9 cellular contexts compared by ENCODE assay signal in the genomic region with DNA sequence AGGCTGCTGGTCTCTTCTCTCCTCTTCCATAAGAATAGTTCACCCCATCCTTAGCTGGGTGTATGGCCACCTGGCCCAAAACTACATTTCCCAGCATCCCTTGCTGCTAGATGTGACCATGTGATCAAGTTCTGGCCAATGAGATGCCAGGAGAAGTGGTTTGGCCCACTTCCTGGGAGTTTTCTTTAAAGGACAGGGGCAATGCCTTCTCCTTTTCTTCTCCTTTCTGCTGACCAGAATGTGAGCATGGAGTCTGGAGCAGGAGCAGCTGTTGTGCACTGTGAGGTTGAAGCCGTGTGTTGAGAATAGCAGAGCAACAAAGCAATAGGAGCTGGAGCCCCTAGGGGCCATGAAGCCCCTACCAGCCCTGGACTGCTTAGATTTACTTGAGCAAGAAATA. TPM values are rescaled to one million over a fixed set of nuclear protein-coding genes. Genes with fewer than 3 reads are reported as not detected.
DNase-seq lines count a peak whose midpoint lies in the region; ATAC-seq and TF ChIP-seq lines count a peak whose summit lies in the region.
"Had no signal": no experiment of that assay in that cellular context is flagged by ENCODE, and none has a peak within 500 bp of the region (broad histone marks: within the 10 kb centered on the region; RNA-seq: fewer than 3 reads in every experiment).

No MANE protein-coding gene starts in this region.

- H3K4me3 ChIP-seq in CD4-positive, CD25-positive, alpha-beta regulatory T cell (ENCODE audit: low read depth, low read length) = no peak overlapping the region
- H3K4me3 ChIP-seq in endodermal cell (ENCODE audit: low read length) = no peak overlapping the region

- peak overlapping the region in 2 of 3 donors; percentile 86 to 88 for H3K27ac Mint-ChIP-seq in CD4-positive, CD25-positive, alpha-beta regulatory T cell
- no peak overlapping the region for H3K27ac Mint-ChIP-seq in activated CD4-positive, alpha-beta memory T cell treated with anti-CD3 and anti-CD28 coated beads for 36 hours
- peak overlapping the region; percentile 31 for H3K27ac Mint-ChIP-seq in endodermal cell
- H3K27ac Mint-ChIP-seq: IgD-negative memory B cell had no signal

- no peaks in the 10 kb centered on the region for H3K27me3 Mint-ChIP-seq in CD4-positive, CD25-positive, alpha-beta regulatory T cell
- no peaks in the 10 kb centered on the region for H3K27me3 Mint-ChIP-seq in activated CD4-positive, alpha-beta memory T cell treated with anti-CD3 and anti-CD28 coated beads for 36 hours
- peaks cover 15% of the 10 kb centered on the region for H3K27me3 Mint-ChIP-seq in endodermal cell (ENCODE audit: insufficient read depth)

- H3K27ac ChIP-seq in CD4-positive, CD25-positive, alpha-beta regulatory T cell (ENCODE audit: insufficient read depth, low read length, poor library complexity, severe bottlenecking) = no peak overlapping the region
- no peak overlapping the region for H3K27ac ChIP-seq in endodermal cell (ENCODE audit: low read depth, low read length)

- peak; percentile 45 to 86 (median 63) for DNase-seq in CD4-positive, CD25-positive, alpha-beta regulatory T cell
- DNase-seq in NCI-H460 (ENCODE audit: extremely low read depth, low read depth) (peak; percentile 85), endodermal cell (peak; percentile 90), middle frontal gyrus (ENCODE audit: extremely low spot score, low spot score) (peak; percentile 83), superior temporal gyrus (ENCODE audit: extremely low spot score) (peak; percentile 91)
- peak; percentile 76 for DNase-seq in activated CD4-positive, alpha-beta memory T cell treated with anti-CD3 and anti-CD28 coated beads for 36 hours

- CTCF ChIA-PET in activated CD4-positive, alpha-beta memory T cell treated with anti-CD3 and anti-CD28 coated beads for 36 hours (lab: Charles Lee) = interaction anchor here (0.7 to 2.3 kb wide), 8 partner anchors 13 to 445 kb away, joined by 3 to 7 read pairs (median 4); no protein-coding TSS in a partner anchor

- no peaks in the 10 kb centered on the region for H3K9me3 ChIP-seq in CD4-positive, CD25-positive, alpha-beta regulatory T cell (ENCODE audit: control insufficient read depth in 2 of 2, low read length in 2 of 2)
- H3K9me3 ChIP-seq in endodermal cell (ENCODE audit: control insufficient read depth, low read length) = no peaks in the 10 kb centered on the region

- peak; percentile 40 for TF ChIP-seq CTCF in endodermal cell (conservative IDR thresholded peaks at IDR 0.05)

- POLR2A ChIA-PET in activated CD4-positive, alpha-beta memory T cell treated with anti-CD3 and anti-CD28 coated beads for 36 hours (lab: Charles Lee) = interaction anchor here (3.1 kb wide), 1 partner anchor 13 kb away, joined by 12 read pairs; no protein-coding TSS in a partner anchor

- intact Hi-C loops in activated CD4-positive, alpha-beta memory T cell treated with anti-CD3 and anti-CD28 coated beads for 36 hours (cut with micrococcal nuclease) = no loop called here

- H3K27me3 ChIP-seq in CD4-positive, CD25-positive, alpha-beta regulatory T cell (ENCODE audit: control insufficient read depth, insufficient read depth, low read length) = no peaks in the 10 kb centered on the region
- no peaks in the 10 kb centered on the region for H3K27me3 ChIP-seq in endodermal cell (ENCODE audit: control insufficient read depth, insufficient read depth, low read length, poor library complexity, severe bottlenecking)

- no peaks in the 10 kb centered on the region for H3K36me3 Mint-ChIP-seq in CD4-positive, CD25-positive, alpha-beta regulatory T cell
- H3K36me3 Mint-ChIP-seq in activated CD4-positive, alpha-beta memory T cell treated with anti-CD3 and anti-CD28 coated beads for 36 hours = no peaks in the 10 kb centered on the region
- no peaks in the 10 kb centered on the region for H3K36me3 Mint-ChIP-seq in endodermal cell (ENCODE audit: low read depth)
- H3K36me3 Mint-ChIP-seq: IgD-negative memory B cell had no signal

- ATAC-seq in CD4-positive, CD25-positive, alpha-beta regulatory T cell (ENCODE audit: low read depth in 2 of 2) = peak; percentile 24 to 65
- ATAC-seq in GM21528 (IDR thresholded peaks at IDR 0.05; ENCODE audit: low FRiP score, unreplicated experiment) = peak; percentile 49
- no peak for ATAC-seq in GM21381 (IDR thresholded peaks at IDR 0.05; ENCODE audit: unreplicated experiment)

- no peak overlapping the region for H3K9ac ChIP-seq in endodermal cell (ENCODE audit: extremely low read depth, low read length, poor library complexity, severe bottlenecking)

- H3K9me3 Mint-ChIP-seq in CD4-positive, CD25-positive, alpha-beta regulatory T cell = peaks cover 0 to 1% (median 0%) of the 10 kb centered on the region in 7 donors
- H3K9me3 Mint-ChIP-seq in activated CD4-positive, alpha-beta memory T cell treated with anti-CD3 and anti-CD28 coated beads for 36 hours = no peaks in the 10 kb centered on the region
- no peaks in the 10 kb centered on the region for H3K9me3 Mint-ChIP-seq in endodermal cell

- H3K36me3 ChIP-seq in CD4-positive, CD25-positive, alpha-beta regulatory T cell (ENCODE audit: control insufficient read depth, insufficient read depth, low read length) = no peaks in the 10 kb centered on the region
- no peaks in the 10 kb centered on the region for H3K36me3 ChIP-seq in endodermal cell (ENCODE audit: control insufficient read depth, insufficient read depth, low read length)

- peak overlapping the region in 2 of 4 donors; percentile 57 to 62 for H3K4me3 Mint-ChIP-seq in CD4-positive, CD25-positive, alpha-beta regulatory T cell
- H3K4me3 Mint-ChIP-seq in activated CD4-positive, alpha-beta memory T cell treated with anti-CD3 and anti-CD28 coated beads for 36 hours = no peak overlapping the region
- no peak overlapping the region for H3K4me3 Mint-ChIP-seq in endodermal cell
- H3K4me3 Mint-ChIP-seq: IgD-negative memory B cell had no signal

- WGBS in endodermal cell (ENCODE audit: insufficient coverage in 1 of 2, insufficient read length in 1 of 2), 2 experiments = 67 to 86% methylated on average over 1 of the region's 1 CpG

- H3K4me1 ChIP-seq in CD4-positive, CD25-positive, alpha-beta regulatory T cell (ENCODE audit: control insufficient read depth, insufficient read depth, low read length, poor library complexity, severe bottlenecking) = peaks cover 37% of the 10 kb centered on the region
- H3K4me1 ChIP-seq in endodermal cell (ENCODE audit: control insufficient read depth, insufficient read depth, low read length) = no peaks in the 10 kb centered on the region

- peaks cover 16 to 77% (median 37%) of the 10 kb centered on the region in 4 donors for H3K4me1 Mint-ChIP-seq in CD4-positive, CD25-positive, alpha-beta regulatory T cell
- H3K4me1 Mint-ChIP-seq in activated CD4-positive, alpha-beta memory T cell treated with anti-CD3 and anti-CD28 coated beads for 36 hours (ENCODE audit: low read depth) = peaks cover 53% of the 10 kb centered on the region
- peaks cover 11% of the 10 kb centered on the region for H3K4me1 Mint-ChIP-seq in endodermal cell

RNA-seq across cellular contexts. Expression of a gene that starts 36.8 kb away (rescaled TPM):
- not detected for total RNA-seq in CD4-positive, CD25-positive, alpha-beta regulatory T cell
- polyA plus RNA-seq in CD4-positive, CD25-positive, alpha-beta regulatory T cell = not detected
- total RNA-seq in NCI-H460 (2014; rRNA removed; shearing (Covaris generic)) = 0.20 TPM in 1 of 2 replicates, not detected in the other
- not detected in 2 replicates for polyA plus RNA-seq in NCI-H460 (2014; cell fraction: nucleus; rRNA removed)
- total RNA-seq in activated CD4-positive, alpha-beta memory T cell treated with anti-CD3 and anti-CD28 coated beads for 36 hours = not detected
- total RNA-seq in endodermal cell = not detected
- polyA plus RNA-seq in endodermal cell (2013, experiment 1 of 2) = not detected
- not detected for polyA plus RNA-seq in endodermal cell (2013, experiment 2 of 2)
- polyA plus RNA-seq: IgD-negative memory B cell had no signal

RNA-seq across cellular contexts. Expression of a gene that starts 41.8 kb away (rescaled TPM):
- 37.4 TPM for total RNA-seq in CD4-positive, CD25-positive, alpha-beta regulatory T cell
- 10 to 100 TPM; 41.9 to 56.7 (median 52.8) TPM for polyA plus RNA-seq in CD4-positive, CD25-positive, alpha-beta regulatory T cell
- 46.5 and 54.9 TPM in 2 replicates for total RNA-seq in NCI-H460 (2014; rRNA removed; shearing (Covaris generic))
- polyA plus RNA-seq in NCI-H460 (2014; cell fraction: nucleus; rRNA removed) = 60.5 and 70.2 TPM in 2 replicates
- 10 to 100 TPM; 59.9 to 64.6 TPM for total RNA-seq in activated CD4-positive, alpha-beta memory T cell treated with anti-CD3 and anti-CD28 coated beads for 36 hours
- total RNA-seq in endodermal cell = 10 to 100 TPM; 39.6 to 49.1 TPM
- 40.4 TPM for polyA plus RNA-seq in endodermal cell (2013, experiment 1 of 2)
- 40.9 TPM for polyA plus RNA-seq in endodermal cell (2013, experiment 2 of 2)

RNA-seq across cellular contexts. Expression of a gene that starts 57.8 kb away (rescaled TPM):
- 27.8 TPM for total RNA-seq in CD4-positive, CD25-positive, alpha-beta regulatory T cell
- polyA plus RNA-seq in CD4-positive, CD25-positive, alpha-beta regulatory T cell = 10 to 100 TPM; 21.7 to 26.9 (median 23.7) TPM
- 16.3 and 18.7 TPM in 2 replicates for total RNA-seq in NCI-H460 (2014; rRNA removed; shearing (Covaris generic))
- 41.8 and 43.0 TPM in 2 replicates for polyA plus RNA-seq in NCI-H460 (2014; cell fraction: nucleus; rRNA removed)
- total RNA-seq in activated CD4-positive, alpha-beta memory T cell treated with anti-CD3 and anti-CD28 coated beads for 36 hours = 10 to 100 TPM; 14.1 to 15.7 TPM
- total RNA-seq in endodermal cell = 10 to 100 TPM; 19.8 to 20.2 TPM
- polyA plus RNA-seq in endodermal cell (2013, experiment 1 of 2) = 17.7 TPM
- 14.9 TPM for polyA plus RNA-seq in endodermal cell (2013, experiment 2 of 2)
